Comparison of ENCODE assay signal across 8 cellular contexts in the genomic region with DNA sequence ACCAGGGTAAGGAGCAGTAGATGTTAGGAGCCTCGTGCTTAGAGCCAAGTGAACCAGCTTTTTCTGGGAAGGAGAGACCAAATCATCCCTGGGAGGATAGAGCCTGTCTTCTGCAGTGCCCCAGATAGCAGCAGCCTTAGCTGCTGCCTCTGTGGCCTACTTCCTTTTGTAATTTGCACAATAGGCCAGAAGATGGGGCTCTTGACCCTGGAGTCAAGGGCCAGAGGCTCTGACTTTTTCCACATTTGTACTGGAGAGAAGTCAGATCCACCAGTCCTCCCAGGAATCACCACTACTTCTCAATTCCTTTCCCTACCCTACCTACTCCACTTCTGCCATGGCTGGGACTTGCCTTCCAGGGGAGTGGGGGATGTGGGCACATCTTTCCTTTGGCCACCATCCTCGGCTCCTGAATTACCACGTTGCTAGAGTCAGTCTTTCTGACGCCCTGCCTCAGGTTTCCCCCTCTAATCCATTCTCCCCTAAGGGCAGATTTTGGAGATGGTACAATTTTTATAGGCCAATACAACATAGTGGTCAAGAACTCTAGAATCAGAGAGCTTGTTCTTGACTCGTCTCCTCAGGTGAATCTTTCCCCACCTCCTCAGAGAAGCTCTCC. TPM values are rescaled to one million over a fixed set of nuclear protein-coding genes. Genes with fewer than 3 reads are reported as not detected.
DNase-seq lines count a peak whose midpoint lies in the region; ATAC-seq and TF ChIP-seq lines count a peak whose summit lies in the region.

No MANE protein-coding gene starts in this region.

- H3K79me2 ChIP-seq in Karpas-422 (ENCODE audit: low read length): no peaks in the 10 kb centered on the region

- H3K4me3 ChIP-seq in Karpas-422 (ENCODE audit: low read length): no peak overlapping the region
- no peak overlapping the region for H3K4me3 ChIP-seq in heart left ventricle

- no peaks in the 10 kb centered on the region for H3K27me3 Mint-ChIP-seq in activated naive CD8-positive, alpha-beta T cell treated with anti-CD3 and anti-CD28 coated beads, Interleukin-2, amount 50 U/mL, for 24 hours

- peak; percentile 41 to 69 (median 54) for TF ChIP-seq CTCF in heart left ventricle (IDR thresholded peaks at IDR 0.05)

- no peak overlapping the region for H3K9ac ChIP-seq in Karpas-422 (ENCODE audit: low read length)

- no peak overlapping the region for H2AFZ ChIP-seq in Karpas-422 (ENCODE audit: low read length)

- H3K36me3 ChIP-seq in Karpas-422 (ENCODE audit: insufficient read depth, low read length) (no peaks in the 10 kb centered on the region), heart left ventricle (no peaks in the 10 kb centered on the region)

- H3K9me3 ChIP-seq in Karpas-422 (ENCODE audit: low read length) (no peaks in the 10 kb centered on the region), heart left ventricle (no peaks in the 10 kb centered on the region)

- H3K27ac ChIP-seq in Karpas-422 (ENCODE audit: low read length): no peak overlapping the region
- H3K27ac ChIP-seq in heart left ventricle: no peak overlapping the region

- no peak for ATAC-seq in activated naive CD8-positive, alpha-beta T cell treated with anti-CD3 and anti-CD28 coated beads, Interleukin-2, amount 50 U/mL, for 24 hours
- peak in 3 of 4 donors; percentile 62 to 63 (median 62) for ATAC-seq in heart left ventricle
- ATAC-seq in GM21515 (IDR thresholded peaks at IDR 0.05; ENCODE audit: unreplicated experiment): no peak
- no peak for ATAC-seq in HG03378 (IDR thresholded peaks at IDR 0.05; ENCODE audit: unreplicated experiment)

- H3K4me3 Mint-ChIP-seq in activated naive CD8-positive, alpha-beta T cell treated with anti-CD3 and anti-CD28 coated beads, Interleukin-2, amount 50 U/mL, for 24 hours: no peak overlapping the region

- TF ChIP-seq POLR2A in heart left ventricle (IDR thresholded peaks at IDR 0.05): no peak

- DNase-seq in EH (ENCODE audit: low read depth) (peak; percentile 77), Karpas-422 (peak; percentile 80), OCI-M1 (lab: John Stamatoyannopoulos, UW) (peak; percentile 78), heart left ventricle (peak in 2 of 5 donors; percentile 30 to 37), retina (peak; percentile 83)
- peak; percentile 48 for DNase-seq in activated naive CD8-positive, alpha-beta T cell treated with anti-CD3 and anti-CD28 coated beads, Interleukin-2, amount 50 U/mL, for 24 hours

- peaks cover 10% of the 10 kb centered on the region for H3K4me1 Mint-ChIP-seq in activated naive CD8-positive, alpha-beta T cell treated with anti-CD3 and anti-CD28 coated beads, Interleukin-2, amount 50 U/mL, for 24 hours

- H3K27me3 ChIP-seq in Karpas-422 (ENCODE audit: low read length): no peaks in the 10 kb centered on the region
- H3K27me3 ChIP-seq in heart left ventricle: peaks cover 0 to 23% (median 3%) of the 10 kb centered on the region in 9 donors

- H3K27ac Mint-ChIP-seq in activated naive CD8-positive, alpha-beta T cell treated with anti-CD3 and anti-CD28 coated beads, Interleukin-2, amount 50 U/mL, for 24 hours: no peak overlapping the region

- peaks cover 2% of the 10 kb centered on the region; the same call in 1 of the 2 replicates for H4K20me1 ChIP-seq in Karpas-422 (ENCODE audit: insufficient read depth, low read depth, low read length)

- intact Hi-C loops in heart left ventricle (cut with DNase I): loop anchor here (1.0 to 10.0 kb wide), 10 partner anchors 111 to 563 kb away; a partner anchor contains a TSS

- no peaks in the 10 kb centered on the region for H3K36me3 Mint-ChIP-seq in activated naive CD8-positive, alpha-beta T cell treated with anti-CD3 and anti-CD28 coated beads, Interleukin-2, amount 50 U/mL, for 24 hours (ENCODE audit: low read depth)

- WGBS in heart left ventricle, 4 donors: 75 to 80% (median 75%) methylated on average over 5 of the region's 5 CpGs

- H3K4me1 ChIP-seq in Karpas-422 (ENCODE audit: low read length) (peaks cover 16% of the 10 kb centered on the region), heart left ventricle (peaks cover 0 to 12% (median 9%) of the 10 kb centered on the region in 12 donors)

- H3K9me2 ChIP-seq in Karpas-422 (replicated peaks; ENCODE audit: insufficient read depth, low read length): no peaks in the 10 kb centered on the region

- no peak overlapping the region for H3K4me2 ChIP-seq in Karpas-422 (ENCODE audit: low read depth, low read length, poor library complexity, severe bottlenecking)

- H3K9me3 Mint-ChIP-seq in activated naive CD8-positive, alpha-beta T cell treated with anti-CD3 and anti-CD28 coated beads, Interleukin-2, amount 50 U/mL, for 24 hours: no peaks in the 10 kb centered on the region

RNA-seq across cellular contexts. Expression of a gene that starts 3.3 kb away (rescaled TPM):
- 0.43 and 9.1 TPM in 2 replicates for total RNA-seq in Karpas-422 (2014; rRNA removed; shearing (Covaris generic); ENCODE audit: low replicate concordance)
- total RNA-seq in heart left ventricle: 1 to 10 TPM in 2 of 9 donors, under 1 TPM in 7; 0.13 to 3.6 (median 0.56) TPM
- polyA plus RNA-seq in heart left ventricle: under 1 TPM; 0.07 to 0.23 TPM

RNA-seq across cellular contexts. Expression of a gene that starts 30.2 kb away (rescaled TPM):
- total RNA-seq in Karpas-422 (2014; rRNA removed; shearing (Covaris generic); ENCODE audit: low replicate concordance): 9.1 and 9.6 TPM in 2 replicates
- total RNA-seq in heart left ventricle: 1 to 10 TPM in 5 of 9 donors, under 1 TPM in 4; 0.62 to 8.0 (median 1.1) TPM
- under 1 TPM; 0.08 to 0.71 TPM for polyA plus RNA-seq in heart left ventricle

Comparison
In these comparisons a context has a peak if more than half of its experiments do, and no peak if none do; other contexts are left out.
1. ATAC-seq: peak in heart left ventricle (3 of 4); none in activated naive CD8-positive, alpha-beta T cell treated with anti-CD3 and anti-CD28 coated beads, Interleukin-2, amount 50 U/mL, for 24 hours (single experiment), GM21515 (single experiment) and HG03378 (single experiment).